9 cellular contexts compared by ENCODE assay signal in genomic region chr6:79335133-79335674, GRCh38.
A peak's percentile ranks its signal among the peaks of the same experiment; 100 is the strongest.
DNase-seq lines count a peak whose midpoint lies in the region; ATAC-seq and TF ChIP-seq lines count a peak whose summit lies in the region.
"Had no signal": no experiment of that assay in that cellular context is flagged by ENCODE, and none has a peak within 500 bp of the region (broad histone marks: within the 10 kb centered on the region; RNA-seq: fewer than 3 reads in every experiment).

No MANE protein-coding gene starts in this region.

- no peaks in the 10 kb centered on the region for H3K36me3 ChIP-seq in MG63

- no peaks in the 10 kb centered on the region for H3K9me3 ChIP-seq in MG63

- H3K4me3 ChIP-seq in choroid plexus epithelial cell (ENCODE audit: low read depth, low read length), result no peak overlapping the region
- no peak overlapping the region for H3K4me3 ChIP-seq in MG63

- no peak for TF ChIP-seq CTCF in choroid plexus epithelial cell (conservative IDR thresholded peaks at IDR 0.05; ENCODE audit: low read depth, low read length)

- no peaks in the 10 kb centered on the region for H3K27me3 ChIP-seq in MG63

- peak; percentile 31 for DNase-seq in choroid plexus epithelial cell (ENCODE audit: low read depth)
- no peak for DNase-seq in kidney glomerular epithelial cell (lab: John Stamatoyannopoulos, UW)
- no peak for DNase-seq in NOMO-1 treated with DMSO at 0.1 percent for 48 hours (lab: John Stamatoyannopoulos, UW; ENCODE audit: unreplicated experiment)
- DNase-seq in MG63, result no peak
- no peak for DNase-seq in hippocampal formation (lab: John Stamatoyannopoulos, UW)
- DNase-seq: activated CD8-positive, alpha-beta memory T cell treated with anti-CD3 and anti-CD28 coated beads, Interleukin-2, amount 50 U/mL, for 48 hours had no signal

- peak; percentile 97 for ATAC-seq in GM18868 (IDR thresholded peaks at IDR 0.05; ENCODE audit: unreplicated experiment)
- ATAC-seq in GM21515 (IDR thresholded peaks at IDR 0.05; ENCODE audit: unreplicated experiment), result peak; percentile 93
- peak; percentile 87 for ATAC-seq in HG03103 (IDR thresholded peaks at IDR 0.05; ENCODE audit: low read depth, unreplicated experiment)
